13 cellular contexts compared by ENCODE assay signal in genomic region chr16:68401871-68402747, GRCh38. TPM values are rescaled to one million over a fixed set of nuclear protein-coding genes. Genes with fewer than 3 reads are reported as not detected.
DNase-seq lines count a peak whose midpoint lies in the region.
"Had no signal": no experiment of that assay in that cellular context is flagged by ENCODE, and none has a peak within 500 bp of the region (broad histone marks: within the 10 kb centered on the region; RNA-seq: fewer than 3 reads in every experiment).

No MANE protein-coding gene starts in this region.

- no peak overlapping the region for H3K27ac ChIP-seq in CD4-positive, alpha-beta memory T cell (ENCODE audit: low read depth, low read length)
- H3K27ac ChIP-seq: neutrophil, SJCRH30 had no signal

- peaks cover 22% of the 10 kb centered on the region for H3K4me1 ChIP-seq in CD4-positive, alpha-beta memory T cell (ENCODE audit: insufficient read depth, low read length)
- peaks cover 11% of the 10 kb centered on the region for H3K4me1 ChIP-seq in HAP-1

- CTCF ChIA-PET in CD4-positive, alpha-beta memory T cell (lab: Charles Lee; ENCODE audit: partially characterized antibody): interaction anchor here (14.6 kb wide), 1 partner anchor 113 kb away, joined by 414 read pairs; no protein-coding TSS in a partner anchor

- H3K4me3 Mint-ChIP-seq in CD4-positive, alpha-beta memory T cell: no peak overlapping the region
- H3K4me3 Mint-ChIP-seq: IgD-negative memory B cell had no signal

- H3K9me3 Mint-ChIP-seq in CD4-positive, alpha-beta memory T cell: no peaks in the 10 kb centered on the region
- H3K9me3 Mint-ChIP-seq: IgD-negative memory B cell had no signal

- H3K36me3 ChIP-seq in CD4-positive, alpha-beta memory T cell (ENCODE audit: insufficient read depth, low read length): no peaks in the 10 kb centered on the region
- no peaks in the 10 kb centered on the region for H3K36me3 ChIP-seq in HAP-1 (replicated peaks)
- H3K36me3 ChIP-seq: neutrophil, SJCRH30 had no signal

- H3K4me1 Mint-ChIP-seq in CD4-positive, alpha-beta memory T cell: peaks cover 8 to 32% (median 17%) of the 10 kb centered on the region in 4 donors
- H3K4me1 Mint-ChIP-seq: IgD-negative memory B cell had no signal

- H3K4me3 ChIP-seq in CD4-positive, alpha-beta memory T cell (ENCODE audit: low read length in 2 of 2): no peak overlapping the region
- no peak overlapping the region for H3K4me3 ChIP-seq in HAP-1
- H3K4me3 ChIP-seq: SJCRH30 had no signal

- POLR2A ChIA-PET in CD4-positive, alpha-beta memory T cell (lab: Charles Lee; ENCODE audit: partially characterized antibody): interaction anchor here (1.1 to 2.1 kb wide), 2 partner anchors 16 to 22 kb away, joined by 3 to 8 read pairs; no protein-coding TSS in a partner anchor

- intact Hi-C loops in CD4-positive, alpha-beta memory T cell (cut with micrococcal nuclease): no loop called here

- H3K27me3 ChIP-seq in CD4-positive, alpha-beta memory T cell (ENCODE audit: insufficient read depth, low read length): no peaks in the 10 kb centered on the region
- no peaks in the 10 kb centered on the region for H3K27me3 ChIP-seq in HAP-1 (ENCODE audit: low read depth)
- H3K27me3 ChIP-seq: SJCRH30 had no signal

- H3K36me3 Mint-ChIP-seq in CD4-positive, alpha-beta memory T cell: no peaks in the 10 kb centered on the region
- H3K36me3 Mint-ChIP-seq: IgD-negative memory B cell had no signal

- in situ Hi-C loops in HAP-1 (cut with MboI; ENCODE audit: low sequenced_read_pairs): no loop called here

- no peak for DNase-seq in CD4-positive, alpha-beta memory T cell
- DNase-seq in HS-5 (ENCODE audit: low read depth) (peak; percentile 31), amniotic epithelial cell (ENCODE audit: low read depth) (peak; percentile 71), myocyte (ENCODE audit: low read depth) (peak; percentile 49), NCI-H1417 (lab: John Stamatoyannopoulos, UW) (no peak), NCI-H146 treated with DMSO at 0.1 percent for 48 hours (lab: John Stamatoyannopoulos, UW; ENCODE audit: unreplicated experiment) (no peak), HAP-1 (ENCODE audit: low spot score in 2 of 2) (no peak)
- DNase-seq in stimulated activated naive CD4-positive, alpha-beta T cell treated with Interleukin-2 at 50 U/mL for 16 hours (lab: John Stamatoyannopoulos, UW): no peak
- DNase-seq: amygdala, SJCRH30 had no signal

- peak overlapping the region in 5 of 7 donors; percentile 21 to 73 (median 53) for H3K27ac Mint-ChIP-seq in CD4-positive, alpha-beta memory T cell
- H3K27ac Mint-ChIP-seq: IgD-negative memory B cell had no signal

- no peaks in the 10 kb centered on the region for H3K9me3 ChIP-seq in CD4-positive, alpha-beta memory T cell (ENCODE audit: control insufficient read depth in 1 of 2, low read length in 2 of 2)
- no peaks in the 10 kb centered on the region for H3K9me3 ChIP-seq in HAP-1
- H3K9me3 ChIP-seq: neutrophil, SJCRH30 had no signal

- peaks cover 1 to 5% of the 10 kb centered on the region in 2 donors for H3K27me3 Mint-ChIP-seq in CD4-positive, alpha-beta memory T cell

RNA-seq across cellular contexts. Expression of gene SMPD3, which starts 46.2 kb away (rescaled TPM):
- total RNA-seq in CD4-positive, alpha-beta memory T cell: 1 to 10 TPM in 1 of 2 experiments, under 1 TPM in 1; 0.75 to 3.1 TPM
- polyA plus RNA-seq in CD4-positive, alpha-beta memory T cell: under 1 TPM; 0.63 to 0.99 TPM
- total RNA-seq in myocyte: 0.05 TPM in 1 of 2 replicates, not detected in the other
- 0.53 TPM for polyA plus RNA-seq in myocyte (2012)
- total RNA-seq: epithelial cell of proximal tubule had no signal

Comparison
In these comparisons a context has a peak if more than half of its experiments do, and no peak if none do; other contexts are left out.
1. DNase-seq: peak in HS-5 (single experiment), amniotic epithelial cell (single experiment) and myocyte (single experiment); none in CD4-positive, alpha-beta memory T cell (0 of 5), stimulated activated naive CD4-positive, alpha-beta T cell treated with Interleukin-2 at 50 U/mL for 16 hours (single experiment), NCI-H1417 (0 of 3), NCI-H146 treated with DMSO at 0.1 percent for 48 hours (single experiment) and HAP-1 (0 of 2).